Comparison of ENCODE assay signal across 1 cellular context in the genomic region with DNA sequence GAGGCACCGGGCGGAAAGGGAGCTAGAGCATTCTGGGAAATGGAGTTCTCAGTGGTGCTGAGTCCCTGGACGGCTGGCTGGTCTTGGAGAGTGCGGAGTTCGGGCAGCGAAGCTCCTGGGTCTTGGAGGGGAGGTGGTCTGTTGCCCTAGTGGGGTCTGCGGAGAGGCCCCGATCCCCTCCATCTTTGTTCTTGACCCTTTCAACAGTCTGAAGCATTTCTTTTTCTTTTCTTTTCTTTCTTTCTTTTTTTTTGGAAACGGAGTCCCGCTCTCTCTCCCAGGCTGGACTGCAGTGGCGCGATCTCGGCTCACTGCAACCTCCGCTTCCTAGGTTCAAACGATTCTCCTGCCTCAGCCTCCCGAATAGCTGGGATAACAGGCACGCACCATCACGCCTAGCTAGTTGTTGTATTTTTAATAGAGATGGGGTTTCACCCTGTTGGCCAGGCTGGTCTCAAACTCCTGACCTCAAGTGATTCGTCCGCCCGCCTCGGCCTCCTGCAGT.
TF ChIP-seq lines count a peak whose summit lies in the region.

No MANE protein-coding gene starts in this region.

TF ChIP-seq in K562, 482 proteins besides CTCF, POLR2A, EP300 and RAD21 (continued from another document):
- TF ChIP-seq, protein P1, sequence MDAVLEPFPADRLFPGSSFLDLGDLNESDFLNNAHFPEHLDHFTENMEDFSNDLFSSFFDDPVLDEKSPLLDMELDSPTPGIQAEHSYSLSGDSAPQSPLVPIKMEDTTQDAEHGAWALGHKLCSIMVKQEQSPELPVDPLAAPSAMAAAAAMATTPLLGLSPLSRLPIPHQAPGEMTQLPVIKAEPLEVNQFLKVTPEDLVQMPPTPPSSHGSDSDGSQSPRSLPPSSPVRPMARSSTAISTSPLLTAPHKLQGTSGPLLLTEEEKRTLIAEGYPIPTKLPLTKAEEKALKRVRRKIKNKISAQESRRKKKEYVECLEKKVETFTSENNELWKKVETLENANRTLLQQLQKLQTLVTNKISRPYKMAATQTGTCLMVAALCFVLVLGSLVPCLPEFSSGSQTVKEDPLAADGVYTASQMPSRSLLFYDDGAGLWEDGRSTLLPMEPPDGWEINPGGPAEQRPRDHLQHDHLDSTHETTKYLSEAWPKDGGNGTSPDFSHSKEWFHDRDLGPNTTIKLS (IDR thresholded peaks at IDR 0.05; ENCODE audit: borderline replicate concordance, low read depth): 0 out of 2 replicates have a peak, but pooled peaks have one; percentile 32
- TF ChIP-seq ZNF318 (IDR thresholded peaks at IDR 0.05; ENCODE audit: borderline replicate concordance in 1 of 2, low read depth in 1 of 2) (peak in 1 of 2 experiments; percentile 40; a peak in 1 of 4 replicates), GTF2E2 (tag; IDR thresholded peaks at IDR 0.05) (no peak), NR2C1 (IDR thresholded peaks at IDR 0.05) (peak; percentile 45; the same call in 1 of the 2 replicates), NR2C1 (tag; IDR thresholded peaks at IDR 0.05) (no peak), FOXM1 (IDR thresholded peaks at IDR 0.05; ENCODE audit: low read depth) (no peak), FOXM1 (CRISPR knock-in tag; IDR thresholded peaks at IDR 0.05; ENCODE audit: low read depth) (0 out of 2 replicates have a peak, but pooled peaks have one; percentile 33), ZEB2 (IDR thresholded peaks at IDR 0.05) (0 out of 2 replicates have a peak, but pooled peaks have one; percentile 44)
TF ChIP-seq in K562: peak in this region for 41.
